2 cellular contexts compared by ENCODE assay signal in genomic region chr12:131901431-131902331, GRCh38.
TF ChIP-seq lines count a peak whose summit lies in the region.

No MANE protein-coding gene starts in this region.

TF ChIP-seq in IMR-90, 13 proteins besides CTCF, POLR2A, EP300 and RAD21:
- no peak for TF ChIP-seq FOS (IDR thresholded peaks at IDR 0.05; ENCODE audit: low read depth, low read length)
- no peak for TF ChIP-seq MAZ (IDR thresholded peaks at IDR 0.05; ENCODE audit: borderline replicate concordance, low read depth, low read length)
- no peak for TF ChIP-seq RFX5 (IDR thresholded peaks at IDR 0.05; ENCODE audit: low read depth, low read length)
- no peak for TF ChIP-seq RCOR1 (IDR thresholded peaks at IDR 0.05; ENCODE audit: insufficient replicate concordance, low read length)
- TF ChIP-seq SMC3 (IDR thresholded peaks at IDR 0.05; ENCODE audit: low read depth, low read length): no peak
- TF ChIP-seq ELK1 (IDR thresholded peaks at IDR 0.05; ENCODE audit: borderline replicate concordance, low read depth, low read length): no peak
- TF ChIP-seq NFE2L2 (IDR thresholded peaks at IDR 0.05; ENCODE audit: low read depth, low read length): no peak
- TF ChIP-seq BHLHE40 (IDR thresholded peaks at IDR 0.05; ENCODE audit: low read depth, low read length): no peak
- TF ChIP-seq CEBPB (IDR thresholded peaks at IDR 0.05; ENCODE audit: low read depth, low read length): no peak
- no peak for TF ChIP-seq CHD1 (IDR thresholded peaks at IDR 0.05; ENCODE audit: low read depth, low read length)
- no peak for TF ChIP-seq MAFK (IDR thresholded peaks at IDR 0.05; ENCODE audit: low read depth, low read length)
TF ChIP-seq in IMR-90: peak in this region for 0.

TF ChIP-seq in HepG2, 621 proteins besides CTCF, POLR2A, EP300 and RAD21:
- TF ChIP-seq HOXA5 (CRISPR knock-in tag; IDR thresholded peaks at IDR 0.05) (no peak), ZNF382 (CRISPR knock-in tag; IDR thresholded peaks at IDR 0.05; ENCODE audit: borderline replicate concordance) (no peak), ZNF256 (CRISPR knock-in tag; conservative IDR thresholded peaks at IDR 0.05) (no peak), ERF (CRISPR knock-in tag; IDR thresholded peaks at IDR 0.05) (no peak), IRX3 (CRISPR knock-in tag; IDR thresholded peaks at IDR 0.05; ENCODE audit: borderline replicate concordance, low read depth) (no peak), USF2 (IDR thresholded peaks at IDR 0.05; ENCODE audit: low read depth, low read length) (no peak), USF2 (CRISPR knock-in tag; IDR thresholded peaks at IDR 0.05; ENCODE audit: borderline replicate concordance) (no peak), ZNF569 (CRISPR knock-in tag; IDR thresholded peaks at IDR 0.05; ENCODE audit: borderline replicate concordance) (no peak), ZNF484 (CRISPR knock-in tag; IDR thresholded peaks at IDR 0.05; ENCODE audit: borderline replicate concordance, low read depth) (no peak)
TF ChIP-seq in HepG2: peak in this region for 0.
